8 cellular contexts compared by ENCODE assay signal in the genomic region with DNA sequence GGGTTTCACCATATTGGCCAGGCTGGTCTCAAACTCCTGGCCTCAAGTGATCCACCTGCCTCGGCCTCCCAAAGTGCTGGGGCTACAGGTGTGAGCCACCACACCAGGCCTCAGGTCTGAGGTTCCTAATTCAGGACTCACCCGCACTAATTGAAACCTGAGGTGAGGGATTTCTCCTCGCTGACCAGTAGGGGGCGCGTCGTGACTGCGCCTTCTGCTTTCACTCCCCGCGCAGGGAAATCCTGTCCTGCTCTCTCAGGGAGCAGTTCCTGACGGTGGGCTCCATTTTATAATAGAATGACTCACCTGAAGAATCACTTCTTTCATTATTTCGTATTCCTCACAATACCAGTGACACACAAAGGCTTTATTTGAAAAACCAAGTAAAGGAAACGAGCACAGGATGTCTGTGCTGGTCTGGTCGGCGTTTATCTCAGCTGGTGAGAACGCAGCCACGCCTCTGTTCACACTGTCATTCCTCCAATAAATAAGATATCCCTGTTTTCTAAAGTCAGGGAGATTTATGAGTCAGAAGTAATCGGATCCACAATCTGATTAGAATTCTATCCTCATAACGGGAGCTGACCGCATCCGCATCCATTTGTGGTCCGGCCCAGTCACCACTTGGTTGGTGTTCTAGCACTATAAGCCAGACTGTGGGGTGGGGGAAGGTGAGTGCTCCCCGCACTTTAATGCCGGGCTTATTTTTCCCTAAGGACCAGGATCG.
DNase-seq lines count a peak whose midpoint lies in the region; ATAC-seq lines count a peak whose summit lies in the region.

No MANE protein-coding gene starts in this region.

- DNase-seq in NCI-H446 (lab: John Stamatoyannopoulos, UW): peak; percentile 15 to 76
- no peak for DNase-seq in NCI-H446 treated with DMSO at 0.1 percent for 48 hours (lab: John Stamatoyannopoulos, UW)
- peak; percentile 12 for DNase-seq in NCI-H2196 treated with DMSO at 0.1 percent for 48 hours (lab: John Stamatoyannopoulos, UW; ENCODE audit: unreplicated experiment)
- peak; percentile 82 for DNase-seq in activated CD4-positive, alpha-beta T cell treated with anti-CD3 and anti-CD28 coated beads, Interleukin-2, amount 50 U/mL, for 1 hour
- DNase-seq in dedifferentiated amniotic fluid mesenchymal stem cell (ENCODE audit: extremely low spot score): peak; percentile 77
- DNase-seq in left kidney (ENCODE audit: low read depth, low spot score): peak; percentile 93
- peak; percentile 83 for DNase-seq in stimulated activated CD4-positive, alpha-beta T cell treated with anti-CD3 and anti-CD28 coated beads, Interleukin-1b, Interleukin-23, amount 100 ng/mL, for 4 hours (ENCODE audit: low read depth in 2 of 2)

- ATAC-seq in HG03045 (IDR thresholded peaks at IDR 0.05; ENCODE audit: unreplicated experiment): peak; percentile 86
